8 cellular contexts compared by ENCODE assay signal in the genomic region with DNA sequence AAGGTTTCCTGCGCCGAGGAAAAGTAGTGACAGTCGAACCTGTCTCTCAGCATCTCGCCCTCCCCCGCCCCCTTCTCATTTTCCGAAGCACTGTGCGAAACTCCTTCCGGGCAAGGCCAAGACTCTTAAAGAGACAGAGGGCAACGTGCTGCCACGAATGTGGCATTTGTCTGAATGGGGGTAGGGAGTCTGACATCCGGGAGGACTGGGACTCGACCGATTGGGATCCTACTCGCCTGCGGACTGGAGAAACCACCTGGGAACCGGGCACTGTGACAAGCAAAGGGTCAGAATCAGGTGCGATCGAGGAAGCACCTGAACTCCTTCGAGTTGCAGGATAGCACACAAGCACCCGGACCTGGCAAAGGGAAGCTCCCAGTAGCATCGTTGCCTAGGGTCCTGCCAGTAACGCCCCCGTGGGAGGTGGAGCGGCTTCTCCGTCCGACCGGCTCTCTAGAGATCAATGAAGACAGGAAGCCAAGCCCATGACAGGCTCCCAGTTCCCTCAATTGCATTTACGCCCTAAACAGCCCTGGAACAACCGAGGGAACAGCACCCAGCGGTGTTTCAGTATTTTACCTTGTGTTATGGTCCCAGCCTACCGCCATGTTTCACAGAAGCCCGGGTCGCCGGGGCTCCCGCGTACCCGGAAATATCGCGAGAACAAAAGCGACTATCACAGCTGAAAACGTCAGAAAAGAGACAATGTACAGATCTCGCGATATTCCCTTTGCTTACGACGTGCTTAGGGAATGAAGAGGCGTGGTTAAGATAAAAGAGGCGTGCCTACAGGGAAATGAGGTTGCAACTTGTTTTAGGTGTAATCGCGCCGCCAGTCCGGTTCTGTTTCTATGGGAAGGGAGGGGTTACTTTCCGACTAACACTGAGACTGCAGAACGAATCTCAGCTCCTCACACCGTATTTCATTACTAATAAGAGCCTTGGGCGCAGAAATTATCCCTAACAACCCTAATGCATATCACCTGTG. TPM values are rescaled to one million over a fixed set of nuclear protein-coding genes. Genes with fewer than 3 reads are reported as not detected.
A peak's percentile ranks its signal among the peaks of the same experiment; 100 is the strongest.
DNase-seq lines count a peak whose midpoint lies in the region; ATAC-seq and TF ChIP-seq lines count a peak whose summit lies in the region.

A gene with protein sequence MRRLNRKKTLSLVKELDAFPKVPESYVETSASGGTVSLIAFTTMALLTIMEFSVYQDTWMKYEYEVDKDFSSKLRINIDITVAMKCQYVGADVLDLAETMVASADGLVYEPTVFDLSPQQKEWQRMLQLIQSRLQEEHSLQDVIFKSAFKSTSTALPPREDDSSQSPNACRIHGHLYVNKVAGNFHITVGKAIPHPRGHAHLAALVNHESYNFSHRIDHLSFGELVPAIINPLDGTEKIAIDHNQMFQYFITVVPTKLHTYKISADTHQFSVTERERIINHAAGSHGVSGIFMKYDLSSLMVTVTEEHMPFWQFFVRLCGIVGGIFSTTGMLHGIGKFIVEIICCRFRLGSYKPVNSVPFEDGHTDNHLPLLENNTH (minus strand): TSS at position 637 of the 988 bp plus-strand sequence. CDS start 9,539 bp downstream, outside the sequence.

- H3K27ac ChIP-seq in ovary, result peak within 1 kb of the TSS; percentile 78 to 80
- peak within 1 kb of the TSS; percentile 57 to 86 (median 83) for H3K27ac ChIP-seq in thyroid gland

- TF ChIP-seq CTCF in GM12864 (IDR thresholded peaks at IDR 0.05; ENCODE audit: low read depth, low read length, missing control alignments) (no peak), ovary (IDR thresholded peaks at IDR 0.05) (no peak), thyroid gland (IDR thresholded peaks at IDR 0.05) (no peak)

- intact Hi-C loops in Right ventricle myocardium inferior (cut with DNase I) (no loop called here), ovary (cut with DNase I) (no loop called here), thyroid gland (cut with DNase I) (no loop called here)

- ATAC-seq in HG02759 (IDR thresholded peaks at IDR 0.05; ENCODE audit: unreplicated experiment) (peak; percentile 96), Right ventricle myocardium inferior (peak; percentile 97)

- no peak for TF ChIP-seq EP300 in ovary (IDR thresholded peaks at IDR 0.05)

- H3K27me3 ChIP-seq in ovary (no peaks in the 10 kb centered on the region), thyroid gland (no peaks in the 10 kb centered on the region)

- WGBS in ovary, 3 donors, result 0% methylated on average over 55 of the region's 55 CpGs
- 1% methylated on average over 37 to 51 of the region's 55 CpGs for WGBS in thyroid gland, 2 donors

- no peaks in the 10 kb centered on the region for H3K36me3 ChIP-seq in ovary
- no peaks in the 10 kb centered on the region for H3K36me3 ChIP-seq in thyroid gland

- DNase-seq in GM12864 (ENCODE audit: low read depth), result peak; percentile 99
- peak; percentile 98 to 100 (median 98) for DNase-seq in NCI-H1417 (lab: John Stamatoyannopoulos, UW)
- DNase-seq in SW 1271 (lab: John Stamatoyannopoulos, UW), result peak; percentile 98 to 100
- peak; percentile 76 for DNase-seq in activated naive CD8-positive, alpha-beta T cell treated with anti-CD3 and anti-CD28 coated beads, Interleukin-2, amount 50 U/mL, for 16 hours (ENCODE audit: low read depth, low spot score)
- peak; percentile 94 for DNase-seq in Right ventricle myocardium inferior (ENCODE audit: missing footprints)
- DNase-seq in ovary, result peak; percentile 89 to 94 (median 90)
- peak; percentile 91 to 92 for DNase-seq in thyroid gland

- no peaks in the 10 kb centered on the region for H3K4me1 ChIP-seq in ovary (ENCODE audit: insufficient read depth)
- H3K4me1 ChIP-seq in thyroid gland, result peaks cover 4 to 7% of the 10 kb centered on the region in 2 donors

- TF ChIP-seq POLR2A in ovary (IDR thresholded peaks at IDR 0.05), result peak; percentile 61
- peak; percentile 44 to 77 for TF ChIP-seq POLR2A in thyroid gland (IDR thresholded peaks at IDR 0.05)

- H3K4me3 ChIP-seq in GM12864 (ENCODE audit: low read depth, low read length) (peak within 1 kb of the TSS; percentile 100), ovary (peak within 1 kb of the TSS; percentile 66), thyroid gland (replicated peaks in 1 of 3) (peak within 1 kb of the TSS; percentile 57 to 72 (median 64))

- H3K9me3 ChIP-seq in ovary (no peaks in the 10 kb centered on the region), thyroid gland (no peaks in the 10 kb centered on the region)

RNA-seq across cellular contexts. Expression of the gene that starts here (rescaled TPM):
- 86.6 TPM for total RNA-seq in Right ventricle myocardium inferior
- total RNA-seq in ovary, result 10 to 100 TPM; 21.3 to 75.1 (median 54.1) TPM
- 10 to 100 TPM; 24.6 to 53.6 TPM for polyA plus RNA-seq in ovary
- 10 to 100 TPM; 37.1 to 82.1 (median 62.4) TPM for total RNA-seq in thyroid gland

Comparison
In these comparisons a context has a peak if more than half of its experiments do, and no peak if none do; other contexts are left out.
1. Peak in every context shown above with its lines: DNase-seq, ATAC-seq, H3K4me3 ChIP-seq and H3K27ac ChIP-seq.